ENCODE assay signal across 9 cellular contexts in genomic region chr3:129184396-129184656, GRCh38. TPM values are rescaled to one million over a fixed set of nuclear protein-coding genes. Genes with fewer than 3 reads are reported as not detected.
DNase-seq lines count a peak whose midpoint lies in the region; ATAC-seq, FAIRE-seq and TF ChIP-seq lines count a peak whose summit lies in the region.
"Had no signal": no experiment of that assay in that cellular context is flagged by ENCODE, and none has a peak within 500 bp of the region (broad histone marks: within the 10 kb centered on the region; RNA-seq: fewer than 3 reads in every experiment).

No MANE protein-coding gene starts in this region.

- H3K4me3 ChIP-seq in HL-60 (replicated peaks; ENCODE audit: insufficient read depth, low read length) (peak overlapping the region; percentile 66), gastroesophageal sphincter (peak overlapping the region; percentile 90 to 96), parathyroid adenoma (ENCODE audit: low read depth, low read length) (peak overlapping the region; percentile 75)

- POLR2A ChIA-PET in activated CD4-positive, alpha-beta T cell treated with anti-CD3 and anti-CD28 coated beads, Interleukin-2, amount 10 ng/mL, durations not matched to agents 7 days and 5 days (lab: Charles Lee), result interaction anchor here (0.6 kb wide), 1 partner anchor 53 kb away, joined by 3 read pairs; no protein-coding TSS in a partner anchor

- no peak for TF ChIP-seq CTCF in HL-60 (IDR thresholded peaks at IDR 0.05; ENCODE audit: insufficient read depth, low read length)
- no peak for TF ChIP-seq CTCF in gastroesophageal sphincter (IDR thresholded peaks at IDR 0.05)
- no peak for TF ChIP-seq CTCF in parathyroid adenoma (IDR thresholded peaks at IDR 0.05)

- no peak for ATAC-seq in gastroesophageal sphincter
- ATAC-seq in HG02884 (IDR thresholded peaks at IDR 0.05; ENCODE audit: unreplicated experiment), result no peak

- DNase-seq in DMS 273 (lab: John Stamatoyannopoulos, UW; ENCODE audit: unreplicated experiment), result peak; percentile 72
- no peak for DNase-seq in DMS 273 treated with DMSO at 0.1 percent for 48 hours (lab: John Stamatoyannopoulos, UW)
- DNase-seq in HL-60 (ENCODE audit: low read depth in 1 of 2, low spot score in 1 of 2), result peak in 1 of 2 experiments; percentile 33
- DNase-seq in activated CD4-positive, alpha-beta T cell treated with anti-CD3 and anti-CD28 coated beads, Interleukin-2, amount 10 ng/mL, durations not matched to agents 7 days and 5 days, result peak; percentile 27
- DNase-seq in GM12891 (ENCODE audit: insufficient read length, low spot score), result no peak

- H3K4me1 ChIP-seq in gastroesophageal sphincter (peaks cover 0 to 55% (median 16%) of the 10 kb centered on the region in 3 donors), parathyroid adenoma (peaks cover 8% of the 10 kb centered on the region)

- H3K36me3 Mint-ChIP-seq in activated CD4-positive, alpha-beta T cell treated with anti-CD3 and anti-CD28 coated beads, Interleukin-2, amount 10 ng/mL, durations not matched to agents 7 days and 5 days (ENCODE audit: low read depth), result peaks cover 33% of the 10 kb centered on the region

- peak overlapping the region; percentile 96 for H3K4me2 ChIP-seq in parathyroid adenoma (ENCODE audit: low read length)

- peak overlapping the region; percentile 99 for H3K27ac Mint-ChIP-seq in activated CD4-positive, alpha-beta T cell treated with anti-CD3 and anti-CD28 coated beads, Interleukin-2, amount 10 ng/mL, durations not matched to agents 7 days and 5 days

- H3K4me3 Mint-ChIP-seq in activated CD4-positive, alpha-beta T cell treated with anti-CD3 and anti-CD28 coated beads, Interleukin-2, amount 10 ng/mL, durations not matched to agents 7 days and 5 days, result peak overlapping the region; percentile 87

- no peaks in the 10 kb centered on the region for H3K9me3 Mint-ChIP-seq in activated CD4-positive, alpha-beta T cell treated with anti-CD3 and anti-CD28 coated beads, Interleukin-2, amount 10 ng/mL, durations not matched to agents 7 days and 5 days

- H3K79me2 ChIP-seq in parathyroid adenoma, result peaks cover 43% of the 10 kb centered on the region

- peak overlapping the region; percentile 93 for H2AFZ ChIP-seq in parathyroid adenoma

- FAIRE-seq in GM12891 (lab: Jason Lieb, UNC), result no peak
- FAIRE-seq: A204.1 had no signal

- CTCF ChIA-PET in activated CD4-positive, alpha-beta T cell treated with anti-CD3 and anti-CD28 coated beads, Interleukin-2, amount 10 ng/mL, durations not matched to agents 7 days and 5 days (lab: Charles Lee), result interaction anchor here (0.9 to 5.7 kb wide), 4 partner anchors 16 to 62 kb away, joined by 3 to 29 read pairs (median 4); no protein-coding TSS in a partner anchor

- H3K9me3 ChIP-seq in gastroesophageal sphincter (no peaks in the 10 kb centered on the region), parathyroid adenoma (ENCODE audit: control insufficient read depth, low read length) (no peaks in the 10 kb centered on the region)

- H3K9ac ChIP-seq in parathyroid adenoma, result peak overlapping the region; percentile 95

- H3K4me1 Mint-ChIP-seq in activated CD4-positive, alpha-beta T cell treated with anti-CD3 and anti-CD28 coated beads, Interleukin-2, amount 10 ng/mL, durations not matched to agents 7 days and 5 days, result peaks cover 40% of the 10 kb centered on the region

- H3K27me3 ChIP-seq in HL-60 (ENCODE audit: insufficient read depth, poor library complexity, severe bottlenecking) (no peaks in the 10 kb centered on the region), gastroesophageal sphincter (no peaks in the 10 kb centered on the region), parathyroid adenoma (ENCODE audit: control insufficient read depth, insufficient read depth, low read length) (no peaks in the 10 kb centered on the region)

- no peak for TF ChIP-seq EP300 in gastroesophageal sphincter (IDR thresholded peaks at IDR 0.05)

- H3K27ac ChIP-seq in HL-60 (replicated peaks), result peak overlapping the region; percentile 98
- peak overlapping the region; percentile 98 to 100 (median 100) for H3K27ac ChIP-seq in gastroesophageal sphincter
- H3K27ac ChIP-seq in parathyroid adenoma, result peak overlapping the region; percentile 97

- no peaks in the 10 kb centered on the region for H3K27me3 Mint-ChIP-seq in activated CD4-positive, alpha-beta T cell treated with anti-CD3 and anti-CD28 coated beads, Interleukin-2, amount 10 ng/mL, durations not matched to agents 7 days and 5 days

- 0% methylated on average over 2 to 3 of the region's 5 CpGs for whole genome bisulfite sequencing in gastroesophageal sphincter (ENCODE audit: low coverage in 1 of 2), 2 donors

- TF ChIP-seq POLR2A in gastroesophageal sphincter (IDR thresholded peaks at IDR 0.05), result no peak
- TF ChIP-seq POLR2A in GM12891 (IDR thresholded peaks at IDR 0.05; ENCODE audit: low read depth, low read length), result no peak

- H3K36me3 ChIP-seq in gastroesophageal sphincter, result no peaks in the 10 kb centered on the region
- no peaks in the 10 kb centered on the region for H3K36me3 ChIP-seq in parathyroid adenoma (ENCODE audit: control insufficient read depth, insufficient read depth, low read length)

TF ChIP-seq in GM12891, 5 proteins besides CTCF, POLR2A, EP300 and RAD21:
- TF ChIP-seq SPI1 (IDR thresholded peaks at IDR 0.05; ENCODE audit: low read depth, low read length), result no peak
- no peak for TF ChIP-seq POU2F2 (IDR thresholded peaks at IDR 0.05; ENCODE audit: low read depth, low read length)
- TF ChIP-seq POLR2AphosphoS5 (IDR thresholded peaks at IDR 0.05; ENCODE audit: low read depth, low read length), result no peak
- no peak for TF ChIP-seq TAF1 (IDR thresholded peaks at IDR 0.05; ENCODE audit: low read depth, low read length)
- no peak for TF ChIP-seq PAX5 (IDR thresholded peaks at IDR 0.05; ENCODE audit: insufficient read depth, low read length, severe bottlenecking)

RNA-seq across cellular contexts. Expression of gene CNBP, which starts 0.6 kb away (rescaled TPM):
- 100 to 1,000 TPM; 263 to 270 TPM for total RNA-seq in activated CD4-positive, alpha-beta T cell treated with anti-CD3 and anti-CD28 coated beads, Interleukin-2, amount 10 ng/mL, durations not matched to agents 7 days and 5 days
- total RNA-seq in gastroesophageal sphincter, result 100 to 1,000 TPM; 420 to 667 (median 590) TPM
- polyA plus RNA-seq in GM12891 (2012; ENCODE audit: low read depth, missing spikeins), result 268 TPM

RNA-seq across cellular contexts. Expression of gene ISY1, which starts 23.5 kb away (rescaled TPM):
- total RNA-seq in activated CD4-positive, alpha-beta T cell treated with anti-CD3 and anti-CD28 coated beads, Interleukin-2, amount 10 ng/mL, durations not matched to agents 7 days and 5 days, result 10 to 100 TPM; 56.9 to 60.9 TPM
- 10 to 100 TPM; 22.6 to 30.4 (median 25.7) TPM for total RNA-seq in gastroesophageal sphincter
- 26.1 TPM for polyA plus RNA-seq in GM12891 (2012; ENCODE audit: low read depth, missing spikeins)

Comparison
In these comparisons a context has a peak if more than half of its experiments do, and no peak if none do; other contexts are left out.
1. DNase-seq: peak in DMS 273 (single experiment) and activated CD4-positive, alpha-beta T cell treated with anti-CD3 and anti-CD28 coated beads, Interleukin-2, amount 10 ng/mL, durations not matched to agents 7 days and 5 days (single experiment); none in DMS 273 treated with DMSO at 0.1 percent for 48 hours (single experiment) and GM12891 (single experiment).
2. Peak in every context shown above with its lines, with median percentiles within 50 percentile points of each other: H3K27ac ChIP-seq and H3K4me3 ChIP-seq.